In the genomic region with DNA sequence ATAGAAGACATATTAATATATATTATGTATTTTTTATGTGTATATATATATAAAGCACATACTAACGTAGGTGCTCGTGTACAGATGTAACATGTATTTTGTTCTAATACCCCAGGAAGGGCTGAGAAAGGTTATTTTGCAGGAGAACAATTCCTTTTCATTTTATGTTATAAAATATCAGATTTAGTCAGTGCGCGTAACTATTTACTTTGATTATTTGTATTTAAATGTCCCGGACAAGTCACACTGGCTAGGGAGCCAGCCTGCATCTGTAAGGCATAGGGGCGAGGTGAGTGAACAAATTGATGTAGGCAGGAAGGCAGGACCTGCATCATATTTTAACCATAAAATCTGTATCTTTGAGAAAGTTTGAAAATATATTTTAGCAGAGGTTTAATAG, we compare ENCODE assay signal across 2 cellular contexts.
TF ChIP-seq lines count a peak whose summit lies in the region.

No MANE protein-coding gene starts in this region.

TF ChIP-seq in HepG2, 621 proteins besides CTCF, POLR2A, EP300 and RAD21 (continued from another document):
- TF ChIP-seq, protein P1, sequence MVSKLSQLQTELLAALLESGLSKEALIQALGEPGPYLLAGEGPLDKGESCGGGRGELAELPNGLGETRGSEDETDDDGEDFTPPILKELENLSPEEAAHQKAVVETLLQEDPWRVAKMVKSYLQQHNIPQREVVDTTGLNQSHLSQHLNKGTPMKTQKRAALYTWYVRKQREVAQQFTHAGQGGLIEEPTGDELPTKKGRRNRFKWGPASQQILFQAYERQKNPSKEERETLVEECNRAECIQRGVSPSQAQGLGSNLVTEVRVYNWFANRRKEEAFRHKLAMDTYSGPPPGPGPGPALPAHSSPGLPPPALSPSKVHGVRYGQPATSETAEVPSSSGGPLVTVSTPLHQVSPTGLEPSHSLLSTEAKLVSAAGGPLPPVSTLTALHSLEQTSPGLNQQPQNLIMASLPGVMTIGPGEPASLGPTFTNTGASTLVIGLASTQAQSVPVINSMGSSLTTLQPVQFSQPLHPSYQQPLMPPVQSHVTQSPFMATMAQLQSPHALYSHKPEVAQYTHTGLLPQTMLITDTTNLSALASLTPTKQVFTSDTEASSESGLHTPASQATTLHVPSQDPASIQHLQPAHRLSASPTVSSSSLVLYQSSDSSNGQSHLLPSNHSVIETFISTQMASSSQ (IDR thresholded peaks at IDR 0.05; ENCODE audit: low read depth) = no peak
- TF ChIP-seq, protein P1 (CRISPR knock-in tag; IDR thresholded peaks at IDR 0.05; ENCODE audit: borderline replicate concordance) = no peak
- TF ChIP-seq CREM (IDR thresholded peaks at IDR 0.05) (peak; percentile 19; the same call in 1 of the 2 replicates), CREM (CRISPR knock-in tag; IDR thresholded peaks at IDR 0.05) (no peak), RNF2 (conservative IDR thresholded peaks at IDR 0.05; ENCODE audit: low read depth) (no peak)
TF ChIP-seq in HepG2: peak in this region for 1.

TF ChIP-seq in GM12878, 131 proteins besides CTCF, POLR2A, EP300 and RAD21 (continued from another document):
- TF ChIP-seq JUND (IDR thresholded peaks at IDR 0.05; ENCODE audit: low read depth, low read length) (no peak), NBN (IDR thresholded peaks at IDR 0.05) (no peak)
